Comparison of ENCODE assay signal across 8 cellular contexts in the genomic region with DNA sequence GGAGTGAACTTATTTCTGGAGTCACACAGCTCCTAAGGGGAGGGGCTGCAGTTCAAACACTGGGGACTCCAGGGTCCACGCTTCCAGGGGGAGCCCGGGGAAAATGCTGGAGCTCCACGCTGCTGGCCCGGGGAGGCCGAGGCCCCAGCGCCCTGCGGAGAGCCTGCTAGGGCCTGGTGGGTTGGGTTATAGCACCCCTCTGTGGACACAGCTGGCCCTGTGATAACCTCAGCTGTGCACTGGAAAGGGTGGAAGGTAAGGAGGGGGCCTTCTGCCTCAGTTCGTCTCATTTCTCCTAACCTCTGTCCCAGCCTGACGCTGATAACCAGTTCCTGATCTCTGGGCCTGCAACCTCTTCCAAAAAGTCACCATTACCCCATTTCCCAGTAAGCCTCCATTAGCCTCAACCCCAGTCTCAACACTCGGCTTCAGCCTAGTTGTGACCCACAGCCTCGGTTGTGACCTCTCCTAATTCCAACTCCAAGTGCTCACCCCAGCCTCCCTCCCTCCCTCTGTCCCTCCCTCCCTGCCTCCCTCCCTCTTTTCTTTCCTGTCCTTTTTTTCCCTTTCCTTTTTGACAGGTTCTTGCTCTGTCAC. TPM values are rescaled to one million over a fixed set of nuclear protein-coding genes. Genes with fewer than 3 reads are reported as not detected.
A peak's percentile ranks its signal among the peaks of the same experiment; 100 is the strongest.
DNase-seq lines count a peak whose midpoint lies in the region; ATAC-seq and TF ChIP-seq lines count a peak whose summit lies in the region.

No MANE protein-coding gene starts in this region.

- DNase-seq in ELR (ENCODE audit: low read depth) (peak; percentile 57), epidermal melanocyte (ENCODE audit: insufficient read length, low spot score) (peak; percentile 72), upper lobe of left lung (peak in 1 of 2 donors; percentile 83), COLO829 (ENCODE audit: low spot score) (no peak), ACHN (no peak)
- DNase-seq in activated CD4-positive, alpha-beta T cell treated with anti-CD3 and anti-CD28 coated beads, Interleukin-2, amount 10 ng/mL, durations not matched to agents 7 days and 5 days = peak; percentile 55

- CTCF ChIA-PET in activated CD4-positive, alpha-beta T cell treated with anti-CD3 and anti-CD28 coated beads, Interleukin-2, amount 10 ng/mL, durations not matched to agents 7 days and 5 days (lab: Charles Lee) = interaction anchor here (0.6 to 1.6 kb wide), 13 partner anchors 9 to 503 kb away, joined by 3 to 8 read pairs (median 3); a partner anchor contains a TSS

- H3K27me3 ChIP-seq in mucosa of stomach (ENCODE audit: control insufficient read depth, insufficient read depth, low read length) = no peaks in the 10 kb centered on the region
- no peaks in the 10 kb centered on the region for H3K27me3 ChIP-seq in upper lobe of left lung

- H3K36me3 ChIP-seq in mucosa of stomach (ENCODE audit: control insufficient read depth, insufficient read depth, low read length) (peaks cover 12% of the 10 kb centered on the region), upper lobe of left lung (no peaks in the 10 kb centered on the region)

- TF ChIP-seq CTCF in LNCAP (IDR thresholded peaks at IDR 0.05) (peak; percentile 57), upper lobe of left lung (IDR thresholded peaks at IDR 0.05) (peak; percentile 21 to 65 (median 45))

- ATAC-seq in upper lobe of left lung (ENCODE audit: low FRiP score in 2 of 2) = peak; percentile 65 to 73

- TF ChIP-seq EP300 in upper lobe of left lung (IDR thresholded peaks at IDR 0.05) = no peak

- H3K9ac ChIP-seq in mucosa of stomach (ENCODE audit: low read length) = peak overlapping the region; percentile 50

- H3K27ac Mint-ChIP-seq in activated CD4-positive, alpha-beta T cell treated with anti-CD3 and anti-CD28 coated beads, Interleukin-2, amount 10 ng/mL, durations not matched to agents 7 days and 5 days = no peak overlapping the region

- no peaks in the 10 kb centered on the region for H3K9me3 ChIP-seq in mucosa of stomach (ENCODE audit: control insufficient read depth, low read length)
- no peaks in the 10 kb centered on the region for H3K9me3 ChIP-seq in upper lobe of left lung

- H3K27ac ChIP-seq in upper lobe of left lung = peak overlapping the region; percentile 25 to 57 (median 42)

- no peak for TF ChIP-seq POLR2A in upper lobe of left lung (IDR thresholded peaks at IDR 0.05)

- H3K36me3 Mint-ChIP-seq in activated CD4-positive, alpha-beta T cell treated with anti-CD3 and anti-CD28 coated beads, Interleukin-2, amount 10 ng/mL, durations not matched to agents 7 days and 5 days (ENCODE audit: low read depth) = no peaks in the 10 kb centered on the region

- no peak overlapping the region for H3K4me3 ChIP-seq in mucosa of stomach (ENCODE audit: low read length)
- no peak overlapping the region for H3K4me3 ChIP-seq in upper lobe of left lung

- H3K27me3 Mint-ChIP-seq in activated CD4-positive, alpha-beta T cell treated with anti-CD3 and anti-CD28 coated beads, Interleukin-2, amount 10 ng/mL, durations not matched to agents 7 days and 5 days = no peaks in the 10 kb centered on the region

- in situ Hi-C loops in ACHN (cut with HindIII; ENCODE audit: low pct_ligation_motif_present, low pct_unique_long_range_greater_than_20kb, low sequenced_read_pairs) = no loop called here

- no peak overlapping the region for H3K4me3 Mint-ChIP-seq in activated CD4-positive, alpha-beta T cell treated with anti-CD3 and anti-CD28 coated beads, Interleukin-2, amount 10 ng/mL, durations not matched to agents 7 days and 5 days

- no peaks in the 10 kb centered on the region for H3K9me3 Mint-ChIP-seq in activated CD4-positive, alpha-beta T cell treated with anti-CD3 and anti-CD28 coated beads, Interleukin-2, amount 10 ng/mL, durations not matched to agents 7 days and 5 days

- H3K4me1 Mint-ChIP-seq in activated CD4-positive, alpha-beta T cell treated with anti-CD3 and anti-CD28 coated beads, Interleukin-2, amount 10 ng/mL, durations not matched to agents 7 days and 5 days = peaks cover 28% of the 10 kb centered on the region

- POLR2A ChIA-PET in activated CD4-positive, alpha-beta T cell treated with anti-CD3 and anti-CD28 coated beads, Interleukin-2, amount 10 ng/mL, durations not matched to agents 7 days and 5 days (lab: Charles Lee) = no interaction called here

- H3K4me1 ChIP-seq in mucosa of stomach (ENCODE audit: control insufficient read depth, insufficient read depth, low read length) = peaks cover 64% of the 10 kb centered on the region
- peaks cover 3 to 39% (median 29%) of the 10 kb centered on the region in 4 donors for H3K4me1 ChIP-seq in upper lobe of left lung

- WGBS in upper lobe of left lung, 2 donors = 33 to 46% methylated on average over 6 of the region's 11 CpGs

RNA-seq across cellular contexts. Expression of gene NBL1, which starts 7.1 kb away (rescaled TPM):
- total RNA-seq in activated CD4-positive, alpha-beta T cell treated with anti-CD3 and anti-CD28 coated beads, Interleukin-2, amount 10 ng/mL, durations not matched to agents 7 days and 5 days = 10 to 100 TPM; 17.5 to 22.0 TPM
- total RNA-seq in upper lobe of left lung = 100 to 1,000 TPM in 3 of 6 donors, 10 to 100 TPM in 3; 40.9 to 190 (median 105) TPM

RNA-seq across cellular contexts. Expression of gene HTR6, which starts 13.4 kb away (rescaled TPM):
- under 1 TPM in 1 of 2 experiments, not detected in 1; 0.10 TPM for total RNA-seq in activated CD4-positive, alpha-beta T cell treated with anti-CD3 and anti-CD28 coated beads, Interleukin-2, amount 10 ng/mL, durations not matched to agents 7 days and 5 days
- not detected for total RNA-seq in upper lobe of left lung

Comparison
In these comparisons a context has a peak if more than half of its experiments do, and no peak if none do; other contexts are left out.
1. DNase-seq: peak in ELR (single experiment), activated CD4-positive, alpha-beta T cell treated with anti-CD3 and anti-CD28 coated beads, Interleukin-2, amount 10 ng/mL, durations not matched to agents 7 days and 5 days (single experiment) and epidermal melanocyte (single experiment); none in COLO829 (single experiment) and ACHN (single experiment).